33 cellular contexts compared by ENCODE assay signal in the genomic region with DNA sequence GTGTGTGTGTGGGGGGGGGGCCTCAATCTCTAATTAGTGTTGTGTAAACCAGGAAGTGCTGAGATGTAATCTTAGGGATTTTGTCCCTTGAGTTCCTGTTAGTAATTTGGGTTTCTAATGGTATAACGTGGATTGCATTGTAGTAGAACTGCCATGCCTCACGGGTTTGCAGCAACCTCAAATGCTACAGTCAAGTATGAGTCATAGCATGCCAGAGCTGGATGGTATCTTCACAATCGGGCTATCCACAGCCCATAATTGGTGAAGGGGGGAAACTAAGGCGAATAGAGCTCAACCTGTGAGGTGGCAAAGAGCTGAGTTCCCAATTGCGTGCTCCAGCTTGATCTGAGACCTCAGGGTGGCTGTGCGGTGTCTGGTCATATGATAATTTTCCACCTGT. TPM values are rescaled to one million over a fixed set of nuclear protein-coding genes. Genes with fewer than 3 reads are reported as not detected.
DNase-seq lines count a peak whose midpoint lies in the region; ATAC-seq and TF ChIP-seq lines count a peak whose summit lies in the region.
"Had no signal": no experiment of that assay in that cellular context is flagged by ENCODE, and none has a peak within 500 bp of the region (broad histone marks: within the 10 kb centered on the region; RNA-seq: fewer than 3 reads in every experiment).

No MANE protein-coding gene starts in this region.

- no peak overlapping the region for H3K4me3 ChIP-seq in A673 (ENCODE audit: low read depth, low read length, poor library complexity, severe bottlenecking)
- H3K4me3 ChIP-seq: coronary artery, GM12878, suprapubic skin, upper lobe of left lung had no signal

- CTCF ChIA-PET in A673 (lab: Charles Lee) (no interaction called here), WTC11 (lab: Charles Lee) (no interaction called here)
- CTCF ChIA-PET in activated naive CD4-positive, alpha-beta T cell treated with anti-CD3 and anti-CD28 coated beads for 36 hours (lab: Charles Lee): no interaction called here

- no peaks in the 10 kb centered on the region for H3K9me3 ChIP-seq in A673 (ENCODE audit: low read depth, low read length, poor library complexity, severe bottlenecking)
- H3K9me3 ChIP-seq: suprapubic skin had no signal

- ATAC-seq in WTC11: no peak
- ATAC-seq: GM12878, right cardiac atrium had no signal

- no peak for TF ChIP-seq CTCF in A673 (conservative IDR thresholded peaks at IDR 0.05; ENCODE audit: low read depth, low read length)
- TF ChIP-seq CTCF in HFFc6 (IDR thresholded peaks at IDR 0.05): no peak
- no peak for TF ChIP-seq CTCF in WTC11 (IDR thresholded peaks at IDR 0.05)

- H3K27me3 ChIP-seq in A673 (replicated peaks; ENCODE audit: insufficient read depth, low read depth, low read length, poor library complexity): no peaks in the 10 kb centered on the region
- H3K27me3 ChIP-seq: suprapubic skin, upper lobe of left lung had no signal

- H3K27ac Mint-ChIP-seq in HFFc6 (no peak overlapping the region), WTC11 (no peak overlapping the region)
- no peak overlapping the region for H3K27ac Mint-ChIP-seq in activated naive CD4-positive, alpha-beta T cell treated with anti-CD3 and anti-CD28 coated beads for 36 hours
- H3K27ac Mint-ChIP-seq: activated naive CD8-positive, alpha-beta T cell treated with anti-CD3 and anti-CD28 coated beads for 36 hours; B cell; CD8-positive, alpha-beta memory T cell had no signal

- H3K4me3 Mint-ChIP-seq in HFFc6 (no peak overlapping the region), WTC11 (no peak overlapping the region)
- H3K4me3 Mint-ChIP-seq in activated naive CD4-positive, alpha-beta T cell treated with anti-CD3 and anti-CD28 coated beads for 36 hours: no peak overlapping the region
- H3K4me3 Mint-ChIP-seq: activated naive CD8-positive, alpha-beta T cell treated with anti-CD3 and anti-CD28 coated beads for 36 hours; B cell; CD8-positive, alpha-beta memory T cell had no signal

- H3K36me3 ChIP-seq in A673 (ENCODE audit: insufficient read depth, low read length, poor library complexity, severe bottlenecking): no peaks in the 10 kb centered on the region
- H3K36me3 ChIP-seq: suprapubic skin, upper lobe of left lung, WERI-Rb-1 had no signal

- H3K27me3 Mint-ChIP-seq in HFFc6 (ENCODE audit: insufficient read depth): no peaks in the 10 kb centered on the region; the same call in 1 of the 2 replicates
- H3K27me3 Mint-ChIP-seq in WTC11 (ENCODE audit: low read depth): no peaks in the 10 kb centered on the region
- H3K27me3 Mint-ChIP-seq in activated naive CD4-positive, alpha-beta T cell treated with anti-CD3 and anti-CD28 coated beads for 36 hours (ENCODE audit: low read depth): no peaks in the 10 kb centered on the region
- H3K27me3 Mint-ChIP-seq: activated naive CD8-positive, alpha-beta T cell treated with anti-CD3 and anti-CD28 coated beads for 36 hours; B cell; CD8-positive, alpha-beta memory T cell had no signal

- DNase-seq in A673 (ENCODE audit: low spot score) (peak; percentile 7), HFFc6 (peak; percentile 1), RPMI7951 (ENCODE audit: low read depth) (peak; percentile 29), foreskin melanocyte (peak; percentile 38), WTC11 (ENCODE audit: low spot score) (no peak), dermis blood vessel endothelial cell (no peak), NCI-H524 treated with DMSO at 0.1 percent for 48 hours (lab: John Stamatoyannopoulos, UW) (no peak)
- DNase-seq in activated naive CD4-positive, alpha-beta T cell treated with anti-CD3 and anti-CD28 coated beads for 36 hours: no peak
- DNase-seq: activated CD4-positive, alpha-beta T cell treated with anti-CD3 and anti-CD28 coated beads for 48 hours; activated effector memory CD4-positive, alpha-beta T cell treated with Interleukin-2 at 50 U/mL for 16 hours; activated naive CD8-positive, alpha-beta T cell treated with anti-CD3 and anti-CD28 coated beads for 36 hours; activated T-cell treated with anti-CD3 and anti-CD28 coated beads, Interleukin-2, amount 50 U/mL, for 1 hour; aorta; CD8-positive, alpha-beta memory T cell; effector memory CD4-positive, alpha-beta T cell; islet precursor cell; NCI-H1930; NCI-H526; NK-92 treated with Interleukin-12 subunit alpha and Interleukin-12 subunit beta, amount 100 ng/mL, for 24 hours; right cardiac atrium; stimulated activated CD4-positive, alpha-beta T cell treated with anti-CD3 and anti-CD28 coated beads, Interleukin-1b, Interleukin-23, amount 100 ng/mL, for 48 hours; stimulated activated naive CD4-positive, alpha-beta T cell treated with Interleukin-2 at 50 U/mL for 16 hours; upper lobe of left lung; WERI-Rb-1 had no signal

- no peaks in the 10 kb centered on the region for H3K36me3 Mint-ChIP-seq in HFFc6 (ENCODE audit: low read depth)
- peaks cover 9% of the 10 kb centered on the region for H3K36me3 Mint-ChIP-seq in WTC11
- no peaks in the 10 kb centered on the region for H3K36me3 Mint-ChIP-seq in activated naive CD4-positive, alpha-beta T cell treated with anti-CD3 and anti-CD28 coated beads for 36 hours (ENCODE audit: low read depth)
- H3K36me3 Mint-ChIP-seq: activated naive CD8-positive, alpha-beta T cell treated with anti-CD3 and anti-CD28 coated beads for 36 hours; CD8-positive, alpha-beta memory T cell had no signal

- BruUV-seq in A673 (replicated peaks; lab: Mats Ljungman, UMichigan): no TSS peak

- H3K9me3 Mint-ChIP-seq in HFFc6 (no peaks in the 10 kb centered on the region), WTC11 (peaks cover 41% of the 10 kb centered on the region)
- H3K9me3 Mint-ChIP-seq in activated naive CD4-positive, alpha-beta T cell treated with anti-CD3 and anti-CD28 coated beads for 36 hours: no peaks in the 10 kb centered on the region
- H3K9me3 Mint-ChIP-seq: activated naive CD8-positive, alpha-beta T cell treated with anti-CD3 and anti-CD28 coated beads for 36 hours; CD8-positive, alpha-beta memory T cell had no signal

- POLR2A ChIA-PET in A673 (lab: Charles Lee; ENCODE audit: low non-redundant PET): no interaction called here
- POLR2A ChIA-PET in WTC11 (lab: Charles Lee): no interaction called here

- intact Hi-C loops in A673 (cut with micrococcal nuclease; ENCODE audit: unreplicated experiment): no loop called here
- intact Hi-C loops in activated naive CD4-positive, alpha-beta T cell treated with anti-CD3 and anti-CD28 coated beads for 36 hours (cut with micrococcal nuclease): no loop called here

- no peaks in the 10 kb centered on the region for H3K4me1 ChIP-seq in A673 (ENCODE audit: insufficient read depth, low read length, poor library complexity, severe bottlenecking)
- H3K4me1 ChIP-seq: parathyroid adenoma, suprapubic skin, upper lobe of left lung had no signal

- H3K27ac ChIP-seq in A673 (ENCODE audit: low read depth, low read length, poor library complexity, severe bottlenecking): no peak overlapping the region
- H3K27ac ChIP-seq: coronary artery, parathyroid adenoma, suprapubic skin, upper lobe of left lung, WERI-Rb-1 had no signal

- H3K4me1 Mint-ChIP-seq in HFFc6 (ENCODE audit: low read depth) (peaks cover 6% of the 10 kb centered on the region; the same call in 1 of the 2 replicates), WTC11 (no peaks in the 10 kb centered on the region)
- H3K4me1 Mint-ChIP-seq in activated naive CD4-positive, alpha-beta T cell treated with anti-CD3 and anti-CD28 coated beads for 36 hours (ENCODE audit: low read depth): no peaks in the 10 kb centered on the region
- H3K4me1 Mint-ChIP-seq: activated naive CD8-positive, alpha-beta T cell treated with anti-CD3 and anti-CD28 coated beads for 36 hours; B cell; CD8-positive, alpha-beta memory T cell had no signal

TF ChIP-seq in WTC11, 78 proteins besides CTCF, POLR2A, EP300 and RAD21 (continues in another document):
- TF ChIP-seq, protein P1, sequence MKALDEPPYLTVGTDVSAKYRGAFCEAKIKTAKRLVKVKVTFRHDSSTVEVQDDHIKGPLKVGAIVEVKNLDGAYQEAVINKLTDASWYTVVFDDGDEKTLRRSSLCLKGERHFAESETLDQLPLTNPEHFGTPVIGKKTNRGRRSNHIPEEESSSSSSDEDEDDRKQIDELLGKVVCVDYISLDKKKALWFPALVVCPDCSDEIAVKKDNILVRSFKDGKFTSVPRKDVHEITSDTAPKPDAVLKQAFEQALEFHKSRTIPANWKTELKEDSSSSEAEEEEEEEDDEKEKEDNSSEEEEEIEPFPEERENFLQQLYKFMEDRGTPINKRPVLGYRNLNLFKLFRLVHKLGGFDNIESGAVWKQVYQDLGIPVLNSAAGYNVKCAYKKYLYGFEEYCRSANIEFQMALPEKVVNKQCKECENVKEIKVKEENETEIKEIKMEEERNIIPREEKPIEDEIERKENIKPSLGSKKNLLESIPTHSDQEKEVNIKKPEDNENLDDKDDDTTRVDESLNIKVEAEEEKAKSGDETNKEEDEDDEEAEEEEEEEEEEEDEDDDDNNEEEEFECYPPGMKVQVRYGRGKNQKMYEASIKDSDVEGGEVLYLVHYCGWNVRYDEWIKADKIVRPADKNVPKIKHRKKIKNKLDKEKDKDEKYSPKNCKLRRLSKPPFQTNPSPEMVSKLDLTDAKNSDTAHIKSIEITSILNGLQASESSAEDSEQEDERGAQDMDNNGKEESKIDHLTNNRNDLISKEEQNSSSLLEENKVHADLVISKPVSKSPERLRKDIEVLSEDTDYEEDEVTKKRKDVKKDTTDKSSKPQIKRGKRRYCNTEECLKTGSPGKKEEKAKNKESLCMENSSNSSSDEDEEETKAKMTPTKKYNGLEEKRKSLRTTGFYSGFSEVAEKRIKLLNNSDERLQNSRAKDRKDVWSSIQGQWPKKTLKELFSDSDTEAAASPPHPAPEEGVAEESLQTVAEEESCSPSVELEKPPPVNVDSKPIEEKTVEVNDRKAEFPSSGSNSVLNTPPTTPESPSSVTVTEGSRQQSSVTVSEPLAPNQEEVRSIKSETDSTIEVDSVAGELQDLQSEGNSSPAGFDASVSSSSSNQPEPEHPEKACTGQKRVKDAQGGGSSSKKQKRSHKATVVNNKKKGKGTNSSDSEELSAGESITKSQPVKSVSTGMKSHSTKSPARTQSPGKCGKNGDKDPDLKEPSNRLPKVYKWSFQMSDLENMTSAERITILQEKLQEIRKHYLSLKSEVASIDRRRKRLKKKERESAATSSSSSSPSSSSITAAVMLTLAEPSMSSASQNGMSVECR (CRISPR knock-in tag; IDR thresholded peaks at IDR 0.05; ENCODE audit: borderline replicate concordance): no peak
- TF ChIP-seq NFYB (CRISPR knock-in tag; conservative IDR thresholded peaks at IDR 0.05; ENCODE audit: low read depth): no peak

RNA-seq across cellular contexts. Expression of gene FMR1NB, which starts 2.2 kb away (rescaled TPM):
- total RNA-seq in A673 (2021): not detected in 2 replicates
- not detected for total RNA-seq in HFFc6 (2021; fragmentation: NEBNext Ultra II Directional; extraction: Animal tissue kit (Norgen Biotek cat#: 25700))
- not detected in 2 replicates for total RNA-seq in RPMI7951 (2014; rRNA removed; shearing (Covaris generic))
- not detected in 3 replicates for total RNA-seq in WTC11 (2021)
- not detected in 2 replicates for total RNA-seq in dermis blood vessel endothelial cell
- not detected for total RNA-seq in activated naive CD4-positive, alpha-beta T cell treated with anti-CD3 and anti-CD28 coated beads for 36 hours
- total RNA-seq: activated CD8-positive, alpha-beta memory T cell treated with anti-CD3 and anti-CD28 coated beads for 36 hours; activated naive CD8-positive, alpha-beta T cell treated with anti-CD3 and anti-CD28 coated beads for 36 hours; aorta; B cell; cardiac septum; CD8-positive, alpha-beta memory T cell; epithelial cell of proximal tubule; GM12878; liver; right cardiac atrium; suprapubic skin; upper lobe of left lung had no signal

Comparison
In these comparisons a context has a peak if more than half of its experiments do, and no peak if none do; other contexts are left out.
1. DNase-seq: peak in A673 (single experiment), HFFc6 (single experiment), RPMI7951 (single experiment) and foreskin melanocyte (single experiment); none in WTC11 (single experiment), dermis blood vessel endothelial cell (single experiment), activated naive CD4-positive, alpha-beta T cell treated with anti-CD3 and anti-CD28 coated beads for 36 hours (single experiment) and NCI-H524 treated with DMSO at 0.1 percent for 48 hours (single experiment).